In genomic region chr22:21990449-21991308, GRCh38 we compare ENCODE assay signal across 16 cellular contexts.
"Had no signal": no experiment of that assay in that cellular context is flagged by ENCODE, and none has a peak within 500 bp of the region (broad histone marks: within the 10 kb centered on the region; RNA-seq: fewer than 3 reads in every experiment).

No MANE protein-coding gene starts in this region.

- FAIRE-seq: bronchial epithelial cell, keratinocyte had no signal

- H3K27ac ChIP-seq: heart left ventricle, sigmoid colon, thoracic aorta had no signal

- H3K9me3 ChIP-seq: heart left ventricle, sigmoid colon, thoracic aorta had no signal

- H3K4me3 ChIP-seq: heart left ventricle, sigmoid colon, thoracic aorta had no signal

- H3K36me3 ChIP-seq: heart left ventricle, sigmoid colon, thoracic aorta had no signal

- ATAC-seq: heart left ventricle, left ventricle myocardium superior had no signal

- DNase-seq: activated CD4-positive, alpha-beta memory T cell treated with anti-CD3 and anti-CD28 coated beads for 36 hours; activated gamma-delta T cell treated with Interleukin-2 at 50 U/mL for 16 hours; activated naive CD8-positive, alpha-beta T cell treated with anti-CD3 and anti-CD28 coated beads for 36 hours; activated T-cell treated with anti-CD3 and anti-CD28 coated beads, Interleukin-2, amount 50 U/mL, for 48 hours; anterior cingulate cortex; foreskin melanocyte; heart left ventricle; left ventricle myocardium superior; naive B cell; occipital lobe; sigmoid colon; stimulated activated CD4-positive, alpha-beta T cell treated with anti-CD3 and anti-CD28 coated beads, Interleukin-4, amount 100 ng/mL, for 24 hours; T-helper 9 cell had no signal

- H3K27me3 ChIP-seq: sigmoid colon had no signal

- H3K4me1 ChIP-seq: heart left ventricle, sigmoid colon had no signal
